Comparison of ENCODE assay signal across 14 cellular contexts in the genomic region with DNA sequence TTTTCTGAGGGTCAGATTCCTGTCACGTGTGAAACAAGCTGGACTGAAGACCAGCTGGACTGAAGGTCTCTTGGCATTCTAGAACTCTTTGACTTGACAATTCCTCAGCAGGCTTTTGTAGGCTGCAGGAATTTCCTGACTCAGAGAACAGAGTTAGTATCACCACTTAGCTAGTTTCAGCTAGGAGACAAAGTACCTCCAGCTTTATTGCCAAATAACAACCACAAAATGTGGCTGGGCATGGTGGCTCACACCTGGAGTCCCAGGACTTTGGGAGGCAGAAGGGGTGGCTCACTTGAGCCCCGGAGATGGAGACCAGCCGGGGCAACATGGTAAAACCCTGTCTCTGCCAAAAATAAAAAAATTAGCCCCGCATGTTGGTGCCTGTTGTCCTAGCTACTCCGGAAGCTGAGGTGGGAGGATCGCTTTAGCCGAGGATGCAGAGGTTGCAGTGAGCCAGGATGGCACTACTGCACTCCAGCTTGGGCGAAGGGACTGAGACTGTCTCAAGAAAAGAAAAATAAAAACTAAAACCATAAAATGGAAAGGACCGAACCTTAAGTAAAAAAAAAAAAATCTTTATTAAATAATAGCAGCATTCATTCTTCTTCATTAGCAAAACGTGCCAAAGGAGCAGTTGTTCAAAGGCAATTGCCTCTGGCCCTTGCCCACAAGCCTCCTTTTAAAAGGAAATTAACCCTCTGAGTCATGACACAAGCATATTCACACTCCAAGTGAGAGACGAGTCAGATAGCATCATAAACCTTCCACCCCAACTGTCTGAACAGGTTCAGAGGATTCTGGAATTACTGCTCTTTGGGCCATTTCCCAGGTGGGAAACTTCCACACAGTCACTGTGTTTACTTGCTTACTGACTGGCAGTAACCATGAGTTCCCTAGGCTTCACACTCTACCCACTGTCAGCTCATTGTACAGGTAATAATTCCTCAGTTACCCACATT.
A peak's percentile ranks its signal among the peaks of the same experiment; 100 is the strongest.
DNase-seq lines count a peak whose midpoint lies in the region; ATAC-seq and TF ChIP-seq lines count a peak whose summit lies in the region.
"Had no signal": no experiment of that assay in that cellular context is flagged by ENCODE, and none has a peak within 500 bp of the region (broad histone marks: within the 10 kb centered on the region; RNA-seq: fewer than 3 reads in every experiment).

No MANE protein-coding gene starts in this region.

- no peak overlapping the region for H3K4me3 ChIP-seq in fibroblast of pulmonary artery (replicated peaks; ENCODE audit: low read depth, low read length)
- H3K4me3 ChIP-seq: BLaER1, coronary artery, sigmoid colon had no signal

- DNase-seq in COLO829 (ENCODE audit: low spot score) (peak; percentile 13), HCEC 1CT (peak; percentile 20), RPMI8226 (peak; percentile 13), fibroblast of pulmonary artery (ENCODE audit: low read depth) (peak; percentile 27), NCI-H128 (lab: John Stamatoyannopoulos, UW; ENCODE audit: unreplicated experiment) (no peak), GDM1 (lab: John Stamatoyannopoulos, UW) (no peak)
- DNase-seq: activated naive CD4-positive, alpha-beta T cell treated with anti-CD3 and anti-CD28 coated beads, Interleukin-2, amount 50 U/mL, for 16 hours; naive thymus-derived CD8-positive, alpha-beta T cell; NCI-H2081 treated with DMSO at 0.1 percent for 48 hours; sigmoid colon had no signal

- TF ChIP-seq CTCF in fibroblast of pulmonary artery (IDR thresholded peaks at IDR 0.05; ENCODE audit: low read length, missing control alignments), result no peak

- ATAC-seq in HG03469 (IDR thresholded peaks at IDR 0.05; ENCODE audit: unreplicated experiment) (no peak), HG03095 (IDR thresholded peaks at IDR 0.05; ENCODE audit: unreplicated experiment) (no peak)
- ATAC-seq: naive thymus-derived CD8-positive, alpha-beta T cell had no signal

Comparison
In these comparisons a context has a peak if more than half of its experiments do, and no peak if none do; other contexts are left out.
1. DNase-seq: peak in COLO829 (single experiment), HCEC 1CT (single experiment), RPMI8226 (single experiment) and fibroblast of pulmonary artery (single experiment); none in NCI-H128 (single experiment) and GDM1 (single experiment).